15 cellular contexts compared by ENCODE assay signal in genomic region chr3:4261411-4261810, GRCh38. TPM values are rescaled to one million over a fixed set of nuclear protein-coding genes. Genes with fewer than 3 reads are reported as not detected.
DNase-seq lines count a peak whose midpoint lies in the region; ATAC-seq, FAIRE-seq and TF ChIP-seq lines count a peak whose summit lies in the region.
"Had no signal": no experiment of that assay in that cellular context is flagged by ENCODE, and none has a peak within 500 bp of the region (broad histone marks: within the 10 kb centered on the region; RNA-seq: fewer than 3 reads in every experiment).

No MANE protein-coding gene starts in this region.

- H3K4me1 ChIP-seq in SJCRH30 = no peaks in the 10 kb centered on the region; the same call in 1 of the 2 replicates
- H3K4me1 ChIP-seq: BE2C had no signal

- DNase-seq in D721Med (ENCODE audit: insufficient read length, low spot score) (no peak), NCI-H2171 treated with DMSO at 0.1 percent for 48 hours (lab: John Stamatoyannopoulos, UW) (peak; percentile 71), SJCRH30 (peak; percentile 3 to 40), left kidney (ENCODE audit: low read depth, low spot score) (peak; percentile 66), NCI-H2029 (lab: John Stamatoyannopoulos, UW) (no peak), kidney tubule cell (ENCODE audit: low spot score) (no peak)
- DNase-seq: BE2C; CD4-positive, alpha-beta memory T cell; H7 had no signal

- no peaks in the 10 kb centered on the region for H3K9me3 ChIP-seq in SJCRH30 (replicated peaks)
- H3K9me3 ChIP-seq: BE2C had no signal

- H3K36me3 ChIP-seq in SJCRH30 = no peaks in the 10 kb centered on the region
- H3K36me3 ChIP-seq: BE2C had no signal

- H3K27ac ChIP-seq in SJCRH30 = no peak overlapping the region
- H3K27ac ChIP-seq: C4-2B had no signal

- peak; percentile 93 for FAIRE-seq in D721Med (lab: Jason Lieb, UNC)
- FAIRE-seq: A204.1, GM12878 had no signal

- TF ChIP-seq CTCF in D721Med (IDR thresholded peaks at IDR 0.05; ENCODE audit: insufficient read depth, missing control alignments) = no peak

- H3K4me3 ChIP-seq in SJCRH30 = no peak overlapping the region
- H3K4me3 ChIP-seq: GM12878, GM23338 had no signal

- ATAC-seq in HG03457 (IDR thresholded peaks at IDR 0.05; ENCODE audit: unreplicated experiment) (no peak), esophagus mucosa (no peak)
- ATAC-seq: GM12878, GM23338 had no signal

- H3K27me3 ChIP-seq in SJCRH30 = no peaks in the 10 kb centered on the region
- H3K27me3 ChIP-seq: BE2C had no signal

RNA-seq across cellular contexts. Expression of gene SETMAR, which starts 41.8 kb away (rescaled TPM):
- 22.2 and 27.2 TPM in 2 replicates for total RNA-seq in SJCRH30 (2014; rRNA removed; shearing (Covaris generic))
- total RNA-seq in esophagus mucosa = 9.2 TPM

Comparison
In these comparisons a context has a peak if more than half of its experiments do, and no peak if none do; other contexts are left out.
1. DNase-seq: peak in NCI-H2171 treated with DMSO at 0.1 percent for 48 hours (single experiment), SJCRH30 (2 of 2) and left kidney (single experiment); none in D721Med (single experiment), NCI-H2029 (single experiment) and kidney tubule cell (single experiment).